In genomic region chr7:133314084-133314483, GRCh38 we compare ENCODE assay signal across 5 cellular contexts.
"Had no signal": no experiment of that assay in that cellular context is flagged by ENCODE, and none has a peak within 500 bp of the region (broad histone marks: within the 10 kb centered on the region; RNA-seq: fewer than 3 reads in every experiment).

No MANE protein-coding gene starts in this region.

- H3K27me3 Mint-ChIP-seq: IgD-negative memory B cell had no signal

- H3K9me3 Mint-ChIP-seq: IgD-negative memory B cell had no signal

- ATAC-seq: HepG2, K562 had no signal

- H3K4me3 Mint-ChIP-seq: IgD-negative memory B cell had no signal

- DNase-seq: IMR-90, KBM-7 had no signal
